In the genomic region with DNA sequence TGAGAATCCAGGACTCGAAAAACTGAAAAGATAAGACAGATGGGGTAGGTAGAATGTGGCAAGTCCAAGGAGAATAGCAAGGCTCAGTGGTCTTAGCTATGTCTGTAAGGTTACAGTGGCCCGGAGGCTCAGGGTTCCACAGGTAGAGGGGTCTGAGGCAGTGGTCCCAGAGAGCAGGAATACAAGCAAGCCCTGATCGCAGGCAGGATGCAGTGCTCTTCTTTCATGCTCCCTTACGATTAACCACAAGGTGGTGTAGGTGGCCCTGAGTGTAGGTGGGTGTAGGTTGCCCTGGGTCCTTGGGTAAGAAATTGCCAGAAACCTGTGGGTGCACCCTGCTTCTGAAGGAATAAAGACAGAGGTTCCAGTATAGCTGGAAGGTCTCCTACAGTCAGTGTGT, we compare ENCODE assay signal across 17 cellular contexts.
DNase-seq lines count a peak whose midpoint lies in the region; ATAC-seq and TF ChIP-seq lines count a peak whose summit lies in the region.
"Had no signal": no experiment of that assay in that cellular context is flagged by ENCODE, and none has a peak within 500 bp of the region (broad histone marks: within the 10 kb centered on the region; RNA-seq: fewer than 3 reads in every experiment).

No MANE protein-coding gene starts in this region.

- no peak overlapping the region for H3K27ac Mint-ChIP-seq in neural progenitor cell

- no peak for ATAC-seq in heart right ventricle
- no peak for ATAC-seq in GM18861 (IDR thresholded peaks at IDR 0.05; ENCODE audit: unreplicated experiment)
- ATAC-seq: Right ventricle myocardium inferior had no signal

- H3K27me3 Mint-ChIP-seq in neural progenitor cell (ENCODE audit: insufficient read depth, low read depth): peaks cover 8% of the 10 kb centered on the region

- no peak overlapping the region for H3K4me3 Mint-ChIP-seq in neural progenitor cell

- H3K27ac ChIP-seq in WERI-Rb-1 (no peak overlapping the region), neural progenitor cell (no peak overlapping the region), heart right ventricle (no peak overlapping the region)
- H3K27ac ChIP-seq: A549, adrenal gland, coronary artery had no signal

- no peaks in the 10 kb centered on the region for H3K79me2 ChIP-seq in neural progenitor cell (ENCODE audit: low read depth)

- no peaks in the 10 kb centered on the region for H3K36me3 Mint-ChIP-seq in neural progenitor cell

- intact Hi-C loops in heart right ventricle (cut with DNase I): no loop called here

- TF ChIP-seq CTCF in WERI-Rb-1 (IDR thresholded peaks at IDR 0.05; ENCODE audit: low read depth, low read length) (peak; percentile 85), neural progenitor cell (IDR thresholded peaks at IDR 0.05) (peak; percentile 37), heart right ventricle (IDR thresholded peaks at IDR 0.05) (no peak)

- H3K4me1 ChIP-seq in neural progenitor cell: peaks cover 7% of the 10 kb centered on the region
- peaks cover 0 to 33% (median 27%) of the 10 kb centered on the region in 9 donors for H3K4me1 ChIP-seq in heart right ventricle
- H3K4me1 ChIP-seq: A549, adrenal gland had no signal

- peak; percentile 8 for DNase-seq in NCI-H1105 treated with DMSO at 0.1 percent for 48 hours (lab: John Stamatoyannopoulos, UW)
- no peak for DNase-seq in NCI-H1105 (lab: John Stamatoyannopoulos, UW)
- peak; percentile 15 for DNase-seq in HT-29 (ENCODE audit: low spot score)
- DNase-seq in WERI-Rb-1: peak; percentile 68
- DNase-seq in neural progenitor cell (ENCODE audit: low spot score): peak; percentile 19
- no peak for DNase-seq in heart right ventricle
- no peak for DNase-seq in glomerular visceral epithelial cell (ENCODE audit: extremely low spot score)
- DNase-seq: activated CD4-positive, alpha-beta T cell treated with anti-CD3 and anti-CD28 coated beads, Interleukin-2, amount 50 U/mL, for 1 hour; adrenal gland; MG63; NCI-H2227 treated with DMSO at 0.1 percent for 48 hours; T-helper 9 cell had no signal

- H3K4me1 Mint-ChIP-seq in neural progenitor cell: peaks cover 14% of the 10 kb centered on the region

- H3K9me3 ChIP-seq in WERI-Rb-1 (ENCODE audit: severe bottlenecking): peaks cover 4% of the 10 kb centered on the region
- H3K9me3 ChIP-seq in neural progenitor cell (ENCODE audit: low read depth): no peaks in the 10 kb centered on the region
- H3K9me3 ChIP-seq in heart right ventricle: peaks cover 0 to 7% (median 0%) of the 10 kb centered on the region in 11 donors
- H3K9me3 ChIP-seq: A549, adrenal gland, MG63 had no signal

- H3K9me3 Mint-ChIP-seq in neural progenitor cell: no peaks in the 10 kb centered on the region

- WGBS in heart right ventricle, 2 donors: 87 to 90% methylated on average over 4 of the region's 4 CpGs

- H3K9ac ChIP-seq in neural progenitor cell: no peak overlapping the region

- H3K4me2 ChIP-seq in neural progenitor cell: no peak overlapping the region
- H3K4me2 ChIP-seq: A549 had no signal

- no peak overlapping the region for H2AFZ ChIP-seq in neural progenitor cell (replicated peaks)

- H3K27me3 ChIP-seq in WERI-Rb-1 (ENCODE audit: insufficient read depth, low read depth, severe bottlenecking): no peaks in the 10 kb centered on the region
- no peaks in the 10 kb centered on the region for H3K27me3 ChIP-seq in neural progenitor cell
- no peaks in the 10 kb centered on the region for H3K27me3 ChIP-seq in heart right ventricle
- H3K27me3 ChIP-seq: adrenal gland, MG63 had no signal

- no peaks in the 10 kb centered on the region for H4K20me1 ChIP-seq in neural progenitor cell (ENCODE audit: low read depth)

- H3K36me3 ChIP-seq in WERI-Rb-1 (no peaks in the 10 kb centered on the region), neural progenitor cell (no peaks in the 10 kb centered on the region), heart right ventricle (no peaks in the 10 kb centered on the region)
- H3K36me3 ChIP-seq: adrenal gland, MG63 had no signal

- no peaks in the 10 kb centered on the region for H3F3A ChIP-seq in neural progenitor cell (ENCODE audit: low read depth)

- no peak overlapping the region for H3K4me3 ChIP-seq in WERI-Rb-1 (ENCODE audit: low read depth, low read length)
- H3K4me3 ChIP-seq in neural progenitor cell: no peak overlapping the region
- H3K4me3 ChIP-seq in heart right ventricle: no peak overlapping the region
- H3K4me3 ChIP-seq: A549, adrenal gland, coronary artery, MG63, skin epidermis had no signal

Comparison
In these comparisons a context has a peak if more than half of its experiments do, and no peak if none do; other contexts are left out.
1. DNase-seq: peak in NCI-H1105 treated with DMSO at 0.1 percent for 48 hours (single experiment), HT-29 (single experiment), WERI-Rb-1 (single experiment) and neural progenitor cell (single experiment); none in NCI-H1105 (single experiment), heart right ventricle (0 of 2) and glomerular visceral epithelial cell (single experiment).
2. CTCF ChIP-seq: peak in WERI-Rb-1 (single experiment) and neural progenitor cell (single experiment); none in heart right ventricle (0 of 9).